ENCODE assay signal across 15 cellular contexts in the genomic region with DNA sequence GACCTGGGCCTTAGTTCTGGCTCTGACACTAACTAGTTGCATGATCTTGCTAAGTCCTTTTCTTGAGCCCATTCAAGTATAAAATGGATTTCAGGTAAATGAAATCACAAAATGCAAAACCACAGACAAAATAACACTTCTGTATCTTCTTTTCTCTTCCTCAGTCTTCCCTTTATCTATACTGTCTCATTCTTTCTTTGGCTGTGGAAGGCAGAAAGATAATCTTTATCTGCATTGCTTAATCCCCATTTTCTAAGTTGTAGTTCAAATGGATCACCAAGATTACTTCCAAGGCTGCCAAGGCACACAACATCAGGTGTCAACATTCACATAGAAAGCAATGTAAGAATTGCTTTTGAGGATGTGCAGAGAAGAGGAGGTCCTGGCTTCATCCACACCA.
"Had no signal": no experiment of that assay in that cellular context is flagged by ENCODE, and none has a peak within 500 bp of the region (broad histone marks: within the 10 kb centered on the region; RNA-seq: fewer than 3 reads in every experiment).

No MANE protein-coding gene starts in this region.

- H3K27me3 ChIP-seq: neural progenitor cell, ovary, upper lobe of right lung had no signal

- H3K4me3 Mint-ChIP-seq: neural progenitor cell had no signal

- H3K9me3 Mint-ChIP-seq: neural progenitor cell had no signal

- DNase-seq: activated T-cell treated with anti-CD3 and anti-CD28 coated beads, Interleukin-2, amount 50 U/mL, for 48 hours; caudate nucleus; effector CD8-positive, alpha-beta T cell; kidney; left ventricle myocardium inferior; mesenchymal stem cell; ovary; SIG-M5; stimulated activated CD4-positive, alpha-beta T cell treated with anti-CD3 and anti-CD28 coated beads, Interleukin-12 subunit alpha, Interleukin-12 subunit beta, amount 100 ng/mL, for 4 hours; stimulated activated naive CD4-positive, alpha-beta T cell treated with Interleukin-2 at 50 U/mL for 16 hours; upper lobe of right lung had no signal

- H3K36me3 Mint-ChIP-seq: neural progenitor cell had no signal

- H3K9me3 ChIP-seq: gastroesophageal sphincter, left ventricle myocardium inferior, ovary, upper lobe of right lung had no signal

- H3K27ac Mint-ChIP-seq: neural progenitor cell had no signal

- H3K27ac ChIP-seq: coronary artery, epithelial cell of prostate, gastroesophageal sphincter, left ventricle myocardium inferior, neural progenitor cell, ovary, upper lobe of right lung had no signal

- ATAC-seq: gastroesophageal sphincter, upper lobe of right lung had no signal
